Comparison of ENCODE assay signal across 30 cellular contexts in genomic region chr15:99673118-99673517, GRCh38.
"Had no signal": no experiment of that assay in that cellular context is flagged by ENCODE, and none has a peak within 500 bp of the region (broad histone marks: within the 10 kb centered on the region; RNA-seq: fewer than 3 reads in every experiment).

No MANE protein-coding gene starts in this region.

- FAIRE-seq: endothelial cell of umbilical vein had no signal

- ATAC-seq: activated naive CD4-positive, alpha-beta T cell treated with anti-CD3 and anti-CD28 coated beads, Interleukin-2, amount 50 U/mL, for 72 hours; activated T-cell treated with anti-CD3 and anti-CD28 coated beads, Interleukin-2, amount 50 U/mL, for 72 hours; gastroesophageal sphincter; heart right ventricle; T-helper 17 cell; WTC11 had no signal

- H3K9me3 ChIP-seq: ascending aorta, breast epithelium, esophagus squamous epithelium, gastroesophageal sphincter, heart right ventricle had no signal

- H3K27me3 ChIP-seq: ascending aorta, breast epithelium, cardiac muscle cell, esophagus squamous epithelium, gastroesophageal sphincter, heart right ventricle had no signal

- H3K4me3 ChIP-seq: ascending aorta, breast epithelium, cardiac muscle cell, esophagus squamous epithelium, gastroesophageal sphincter, heart right ventricle had no signal

- DNase-seq: activated CD4-positive, alpha-beta memory T cell treated with anti-CD3 and anti-CD28 coated beads, Interleukin-2, amount 10 ng/mL, durations not matched to agents 7 days and 5 days; activated CD4-positive, alpha-beta T cell treated with anti-CD3 and anti-CD28 coated beads for 1 hour; activated CD4-positive, alpha-beta T cell treated with anti-CD3 and anti-CD28 coated beads for 4 hours; activated CD4-positive, alpha-beta T cell treated with anti-CD3 and anti-CD28 coated beads, Interleukin-2, amount 10 ng/mL, durations not matched to agents 7 days and 5 days; activated CD4-positive, alpha-beta T cell treated with anti-CD3 and anti-CD28 coated beads, Interleukin-2, amount 50 U/mL, for 4 hours; activated CD8-positive, alpha-beta memory T cell treated with anti-CD3 and anti-CD28 coated beads, Interleukin-2, amount 50 U/mL, for 48 hours; activated gamma-delta T cell; activated naive CD4-positive, alpha-beta T cell; activated naive CD4-positive, alpha-beta T cell treated with anti-CD3 and anti-CD28 coated beads, Interleukin-2, amount 10 ng/mL, durations not matched to agents 7 days and 5 days; activated naive CD8-positive, alpha-beta T cell treated with anti-CD3 and anti-CD28 coated beads, Interleukin-2, amount 10 ng/mL, durations not matched to agents 7 days and 5 days; activated T-cell treated with anti-CD3 and anti-CD28 coated beads for 4 hours; activated T-cell treated with anti-CD3 and anti-CD28 coated beads, Interleukin-2, amount 50 U/mL, for 24 hours; activated T-cell treated with anti-CD3 and anti-CD28 coated beads, Interleukin-2, amount 50 U/mL, for 72 hours; central memory CD4-positive, alpha-beta T cell; cerebellar nuclear complex; effector CD8-positive, alpha-beta T cell; esophagus squamous epithelium; foreskin melanocyte; heart right ventricle; T-helper 1 cell; T-helper 17 cell; T1000 had no signal

- H3K27ac ChIP-seq: ascending aorta, breast epithelium, epithelial cell of prostate, esophagus squamous epithelium, gastroesophageal sphincter had no signal

- H3K4me1 ChIP-seq: breast epithelium, esophagus squamous epithelium had no signal
